ENCODE assay signal across 24 cellular contexts in genomic region chr2:19377717-19378116, GRCh38. TPM values are rescaled to one million over a fixed set of nuclear protein-coding genes. Genes with fewer than 3 reads are reported as not detected.
A peak's percentile ranks its signal among the peaks of the same experiment; 100 is the strongest.
DNase-seq lines count a peak whose midpoint lies in the region; ATAC-seq and TF ChIP-seq lines count a peak whose summit lies in the region.
"Had no signal": no experiment of that assay in that cellular context is flagged by ENCODE, and none has a peak within 500 bp of the region (broad histone marks: within the 10 kb centered on the region; RNA-seq: fewer than 3 reads in every experiment).

No MANE protein-coding gene starts in this region.

- no peaks in the 10 kb centered on the region for H3K36me3 Mint-ChIP-seq in neural progenitor cell

- peak; percentile 46 for DNase-seq in Karpas-422
- DNase-seq in brain microvascular endothelial cell = no peak
- no peak for DNase-seq in neural progenitor cell (ENCODE audit: low spot score)
- DNase-seq: activated CD4-positive, alpha-beta T cell treated with anti-CD3 and anti-CD28 coated beads, Interleukin-2, amount 10 ng/mL, durations not matched to agents 24 days and 14 days; activated naive CD4-positive, alpha-beta T cell; activated T-cell treated with anti-CD3 and anti-CD28 coated beads, Interleukin-2, amount 50 U/mL, for 48 hours; adrenal gland; CD4-positive, alpha-beta T cell; esophagus squamous epithelium; KG1; mucosa of descending colon; NCI-H146; NCI-H526; stimulated activated CD8-positive, alpha-beta memory T cell treated with anti-CD3 and anti-CD28 coated beads, Interleukin-4, amount 100 ng/mL, for 48 hours; stomach; T-helper 2 cell; tibial artery had no signal

- H3K9me3 Mint-ChIP-seq in neural progenitor cell = no peaks in the 10 kb centered on the region
- H3K9me3 Mint-ChIP-seq: activated CD4-positive, alpha-beta T cell treated with anti-CD3 and anti-CD28 coated beads, Interleukin-2, amount 10 ng/mL, durations not matched to agents 24 days and 14 days had no signal

- H3K4me1 ChIP-seq in Karpas-422 (ENCODE audit: low read length) (no peaks in the 10 kb centered on the region), neural progenitor cell (no peaks in the 10 kb centered on the region)
- H3K4me1 ChIP-seq: adrenal gland, esophagus squamous epithelium, parathyroid adenoma, stomach, tibial artery had no signal

- no peaks in the 10 kb centered on the region for H3F3A ChIP-seq in neural progenitor cell (ENCODE audit: low read depth)

- H4K20me1 ChIP-seq in Karpas-422 (ENCODE audit: insufficient read depth, low read depth, low read length) (no peaks in the 10 kb centered on the region), neural progenitor cell (ENCODE audit: low read depth) (no peaks in the 10 kb centered on the region)

- H3K4me2 ChIP-seq in Karpas-422 (ENCODE audit: low read depth, low read length, poor library complexity, severe bottlenecking) = no peak overlapping the region
- H3K4me2 ChIP-seq in neural progenitor cell = no peak overlapping the region

- H3K36me3 ChIP-seq in Karpas-422 (ENCODE audit: insufficient read depth, low read length) (no peaks in the 10 kb centered on the region), brain microvascular endothelial cell (replicated peaks) (no peaks in the 10 kb centered on the region), neural progenitor cell (no peaks in the 10 kb centered on the region)
- H3K36me3 ChIP-seq: adrenal gland, esophagus squamous epithelium, stomach, tibial artery had no signal

- H3K4me3 Mint-ChIP-seq in neural progenitor cell = no peak overlapping the region
- H3K4me3 Mint-ChIP-seq: activated CD4-positive, alpha-beta T cell treated with anti-CD3 and anti-CD28 coated beads, Interleukin-2, amount 10 ng/mL, durations not matched to agents 24 days and 14 days; CD4-positive, alpha-beta T cell had no signal

- in situ Hi-C loops in brain microvascular endothelial cell (cut with HindIII; ENCODE audit: low pct_ligation_motif_present, low sequenced_read_pairs) = no loop called here

- no peaks in the 10 kb centered on the region for H3K9me2 ChIP-seq in Karpas-422 (replicated peaks; ENCODE audit: insufficient read depth, low read length)

- H2AFZ ChIP-seq in Karpas-422 (ENCODE audit: low read length) (no peak overlapping the region), neural progenitor cell (replicated peaks) (no peak overlapping the region)
- H2AFZ ChIP-seq: parathyroid adenoma had no signal

- H3K27me3 ChIP-seq in Karpas-422 (ENCODE audit: low read length) = no peaks in the 10 kb centered on the region
- no peaks in the 10 kb centered on the region for H3K27me3 ChIP-seq in brain microvascular endothelial cell (replicated peaks)
- H3K27me3 ChIP-seq in neural progenitor cell = no peaks in the 10 kb centered on the region
- H3K27me3 ChIP-seq: adrenal gland, tibial artery had no signal

- H3K4me3 ChIP-seq in Karpas-422 (ENCODE audit: low read length) (no peak overlapping the region), brain microvascular endothelial cell (ENCODE audit: low read depth, low read length) (no peak overlapping the region), neural progenitor cell (no peak overlapping the region)
- H3K4me3 ChIP-seq: adrenal gland, coronary artery, esophagus squamous epithelium, mucosa of descending colon, stomach, tibial artery had no signal

- H3K79me2 ChIP-seq in Karpas-422 (ENCODE audit: low read length) (no peaks in the 10 kb centered on the region), neural progenitor cell (ENCODE audit: low read depth) (no peaks in the 10 kb centered on the region)
- H3K79me2 ChIP-seq: parathyroid adenoma had no signal

- H3K27ac ChIP-seq in Karpas-422 (ENCODE audit: low read length) (no peak overlapping the region), brain microvascular endothelial cell (no peak overlapping the region), neural progenitor cell (no peak overlapping the region)
- H3K27ac ChIP-seq: adrenal gland, coronary artery, esophagus squamous epithelium, parathyroid adenoma, stomach, tibial artery had no signal

- H3K27me3 Mint-ChIP-seq in neural progenitor cell (ENCODE audit: insufficient read depth, low read depth) = peaks cover 4% of the 10 kb centered on the region

- no peak overlapping the region for H3K27ac Mint-ChIP-seq in neural progenitor cell
- H3K27ac Mint-ChIP-seq: activated CD4-positive, alpha-beta T cell treated with anti-CD3 and anti-CD28 coated beads, Interleukin-2, amount 10 ng/mL, durations not matched to agents 24 days and 14 days; CD4-positive, alpha-beta T cell had no signal

- H3K9me3 ChIP-seq in Karpas-422 (ENCODE audit: low read length) (no peaks in the 10 kb centered on the region), neural progenitor cell (ENCODE audit: low read depth) (no peaks in the 10 kb centered on the region)
- H3K9me3 ChIP-seq: adrenal gland, esophagus squamous epithelium, mucosa of descending colon, stomach had no signal

- no peaks in the 10 kb centered on the region for H3K4me1 Mint-ChIP-seq in neural progenitor cell
- H3K4me1 Mint-ChIP-seq: activated CD4-positive, alpha-beta T cell treated with anti-CD3 and anti-CD28 coated beads, Interleukin-2, amount 10 ng/mL, durations not matched to agents 24 days and 14 days had no signal

- peak; percentile 35 for TF ChIP-seq CTCF in GM12873 (IDR thresholded peaks at IDR 0.05; ENCODE audit: insufficient read depth, low read depth, low read length, missing control alignments)
- TF ChIP-seq CTCF in brain microvascular endothelial cell (IDR thresholded peaks at IDR 0.05; ENCODE audit: low read depth, low read length, missing control alignments) = peak; percentile 44
- peak; percentile 47 for TF ChIP-seq CTCF in neural progenitor cell (IDR thresholded peaks at IDR 0.05)

- H3K9ac ChIP-seq in Karpas-422 (ENCODE audit: low read length) (no peak overlapping the region), neural progenitor cell (no peak overlapping the region)
- H3K9ac ChIP-seq: parathyroid adenoma had no signal

- ATAC-seq in GM18498 (IDR thresholded peaks at IDR 0.05; ENCODE audit: unreplicated experiment) = no peak
- no peak for ATAC-seq in GM18861 (IDR thresholded peaks at IDR 0.05; ENCODE audit: unreplicated experiment)
- ATAC-seq in GM21360 (IDR thresholded peaks at IDR 0.05; ENCODE audit: unreplicated experiment) = no peak
- ATAC-seq: mucosa of descending colon, sciatic nerve had no signal

RNA-seq across cellular contexts. Expression of gene OSR1, which starts 19.3 kb away (rescaled TPM):
- total RNA-seq in Karpas-422 (2014; rRNA removed; shearing (Covaris generic); ENCODE audit: low replicate concordance) = not detected in 2 replicates
- not detected in 2 replicates for total RNA-seq in neural progenitor cell (ENCODE audit: low replicate concordance)
- total RNA-seq: activated CD4-positive, alpha-beta T cell treated with anti-CD3 and anti-CD28 coated beads, Interleukin-2, amount 10 ng/mL, durations not matched to agents 24 days and 14 days; CD4-positive, alpha-beta T cell had no signal
